8 cellular contexts compared by ENCODE assay signal in genomic region chr16:31472559-31473203, GRCh38. TPM values are rescaled to one million over a fixed set of nuclear protein-coding genes. Genes with fewer than 3 reads are reported as not detected.
DNase-seq lines count a peak whose midpoint lies in the region; TF ChIP-seq lines count a peak whose summit lies in the region.

No MANE protein-coding gene starts in this region.

- no peak overlapping the region for H3K27ac Mint-ChIP-seq in activated CD4-positive, alpha-beta memory T cell treated with anti-CD3 and anti-CD28 coated beads for 36 hours

- H3K27me3 Mint-ChIP-seq in activated CD4-positive, alpha-beta memory T cell treated with anti-CD3 and anti-CD28 coated beads for 36 hours: peaks cover 19% of the 10 kb centered on the region

- TF ChIP-seq EP300 in esophagus muscularis mucosa (IDR thresholded peaks at IDR 0.05): no peak

- peaks cover 11% of the 10 kb centered on the region for H3K4me1 Mint-ChIP-seq in activated CD4-positive, alpha-beta memory T cell treated with anti-CD3 and anti-CD28 coated beads for 36 hours (ENCODE audit: low read depth)

- no peaks in the 10 kb centered on the region for H3K36me3 Mint-ChIP-seq in activated CD4-positive, alpha-beta memory T cell treated with anti-CD3 and anti-CD28 coated beads for 36 hours

- no peaks in the 10 kb centered on the region for H3K36me3 ChIP-seq in A673 (ENCODE audit: insufficient read depth, low read length, poor library complexity, severe bottlenecking)
- peaks cover 44 to 46% (median 45%) of the 10 kb centered on the region in 4 donors for H3K36me3 ChIP-seq in esophagus muscularis mucosa
- H3K36me3 ChIP-seq in muscle layer of colon (ENCODE audit: insufficient read depth, low read length): peaks cover 41% of the 10 kb centered on the region
- H3K36me3 ChIP-seq in uterus: no peaks in the 10 kb centered on the region

- POLR2A ChIA-PET in A673 (lab: Charles Lee; ENCODE audit: low non-redundant PET): no interaction called here
- POLR2A ChIA-PET in activated CD4-positive, alpha-beta memory T cell treated with anti-CD3 and anti-CD28 coated beads for 36 hours (lab: Charles Lee): no interaction called here

- no peaks in the 10 kb centered on the region for H3K9me3 Mint-ChIP-seq in activated CD4-positive, alpha-beta memory T cell treated with anti-CD3 and anti-CD28 coated beads for 36 hours

- H3K27ac ChIP-seq in A673 (ENCODE audit: low read depth, low read length, poor library complexity, severe bottlenecking): no peak overlapping the region
- peak overlapping the region; percentile 99 to 100 (median 99) for H3K27ac ChIP-seq in esophagus muscularis mucosa (replicated peaks in 1 of 4)
- H3K27ac ChIP-seq in muscle layer of colon (ENCODE audit: low read depth, low read length): peak overlapping the region; percentile 86
- peak overlapping the region; percentile 99 to 100 for H3K27ac ChIP-seq in uterus

- H3K4me3 Mint-ChIP-seq in activated CD4-positive, alpha-beta memory T cell treated with anti-CD3 and anti-CD28 coated beads for 36 hours: peak overlapping the region; percentile 41

- DNase-seq in A673 (ENCODE audit: low spot score) (peak; percentile 84), GM12865 (ENCODE audit: low read depth) (no peak), NCI-H2029 (lab: John Stamatoyannopoulos, UW) (peak; percentile 93), esophagus muscularis mucosa (ENCODE audit: extremely low spot score) (peak; percentile 98), uterus (peak; percentile 97), SIG-M5 (lab: John Stamatoyannopoulos, UW) (no peak)
- peak; percentile 67 for DNase-seq in activated CD4-positive, alpha-beta memory T cell treated with anti-CD3 and anti-CD28 coated beads for 36 hours

- peak overlapping the region; percentile 60 for H3K4me3 ChIP-seq in A673 (ENCODE audit: low read depth, low read length, poor library complexity, severe bottlenecking)
- H3K4me3 ChIP-seq in GM12865 (ENCODE audit: low read depth, low read length): no peak overlapping the region
- peak overlapping the region; percentile 85 to 94 (median 89) for H3K4me3 ChIP-seq in esophagus muscularis mucosa
- peak overlapping the region; percentile 78 to 87 for H3K4me3 ChIP-seq in muscle layer of colon (ENCODE audit: low read depth in 1 of 2, low read length in 2 of 2)
- H3K4me3 ChIP-seq in uterus: peak overlapping the region; percentile 83 to 93

- no TSS peak for BruUV-seq in A673 (replicated peaks; lab: Mats Ljungman, UMichigan)

- no peak for TF ChIP-seq POLR2A in esophagus muscularis mucosa (IDR thresholded peaks at IDR 0.05; ENCODE audit: low read depth)
- peak in 1 of 2 donors; percentile 23 for TF ChIP-seq POLR2A in uterus (IDR thresholded peaks at IDR 0.05)

- WGBS in esophagus muscularis mucosa: 24% methylated on average over 18 of the region's 24 CpGs

- intact Hi-C loops in A673 (cut with micrococcal nuclease; ENCODE audit: unreplicated experiment): no loop called here
- intact Hi-C loops in activated CD4-positive, alpha-beta memory T cell treated with anti-CD3 and anti-CD28 coated beads for 36 hours (cut with micrococcal nuclease): no loop called here
- intact Hi-C loops in esophagus muscularis mucosa (cut with DNase I): no loop called here
- intact Hi-C loops in uterus (cut with DNase I; ENCODE audit: low total_unique reads): no loop called here

- peak; percentile 75 for TF ChIP-seq CTCF in A673 (conservative IDR thresholded peaks at IDR 0.05; ENCODE audit: low read depth, low read length)
- peak; percentile 6 for TF ChIP-seq CTCF in GM12865 (IDR thresholded peaks at IDR 0.05; ENCODE audit: insufficient read depth, low read depth, low read length, missing control alignments)
- peak; percentile 87 to 97 (median 93) for TF ChIP-seq CTCF in esophagus muscularis mucosa (IDR thresholded peaks at IDR 0.05)
- TF ChIP-seq CTCF in uterus (IDR thresholded peaks at IDR 0.05): peak; percentile 56 to 91 (median 74)

- H3K4me1 ChIP-seq in A673 (ENCODE audit: insufficient read depth, low read length, poor library complexity, severe bottlenecking): no peaks in the 10 kb centered on the region
- peaks cover 22 to 65% (median 64%) of the 10 kb centered on the region in 4 donors for H3K4me1 ChIP-seq in esophagus muscularis mucosa
- peaks cover 48% of the 10 kb centered on the region for H3K4me1 ChIP-seq in muscle layer of colon (ENCODE audit: insufficient read depth, low read length)
- peaks cover 7 to 18% of the 10 kb centered on the region in 2 donors for H3K4me1 ChIP-seq in uterus

- CTCF ChIA-PET in A673 (lab: Charles Lee): no interaction called here
- CTCF ChIA-PET in activated CD4-positive, alpha-beta memory T cell treated with anti-CD3 and anti-CD28 coated beads for 36 hours (lab: Charles Lee): interaction anchor here (0.6 to 1.0 kb wide), 2 partner anchors 12 to 19 kb away, joined by 3 read pairs; no protein-coding TSS in a partner anchor

- peak overlapping the region; percentile 82 for H3K9ac ChIP-seq in muscle layer of colon (ENCODE audit: low read length)

- H3K27me3 ChIP-seq in A673 (replicated peaks; ENCODE audit: insufficient read depth, low read depth, low read length, poor library complexity) (no peaks in the 10 kb centered on the region), esophagus muscularis mucosa (no peaks in the 10 kb centered on the region), muscle layer of colon (ENCODE audit: control insufficient read depth in 1 of 2, insufficient read depth in 2 of 2, low read length in 2 of 2) (no peaks in the 10 kb centered on the region), uterus (no peaks in the 10 kb centered on the region)

- no peaks in the 10 kb centered on the region for H3K9me3 ChIP-seq in A673 (ENCODE audit: low read depth, low read length, poor library complexity, severe bottlenecking)
- H3K9me3 ChIP-seq in esophagus muscularis mucosa: no peaks in the 10 kb centered on the region
- no peaks in the 10 kb centered on the region for H3K9me3 ChIP-seq in muscle layer of colon (ENCODE audit: low read length)
- H3K9me3 ChIP-seq in uterus: no peaks in the 10 kb centered on the region

RNA-seq across cellular contexts. Expression of gene TGFB1I1, which starts 0.7 kb away (rescaled TPM):
- total RNA-seq in A673 (2021) (3.3 and 3.8 TPM in 2 replicates), esophagus muscularis mucosa (100 to 1,000 TPM; 255 to 471 (median 274) TPM), uterus (100 to 1,000 TPM in 2 of 4 donors, 10 to 100 TPM in 2; 61.1 to 336 (median 107) TPM)
- 1 to 10 TPM in 1 of 2 experiments, under 1 TPM in 1; 0.80 to 1.1 TPM for total RNA-seq in activated CD4-positive, alpha-beta memory T cell treated with anti-CD3 and anti-CD28 coated beads for 36 hours

RNA-seq across cellular contexts. Expression of gene SLC5A2, which starts 10.2 kb away (rescaled TPM):
- total RNA-seq in A673 (2021) (not detected in 2 replicates), esophagus muscularis mucosa (under 1 TPM in 3 of 4 donors, not detected in 1; 0.13 to 0.66 (median 0.34) TPM), uterus (1 to 10 TPM in 1 of 4 donors, under 1 TPM in 1, not detected in 2; 0.83 to 2.4 TPM)
- under 1 TPM in 1 of 2 experiments, not detected in 1; 0.21 TPM for total RNA-seq in activated CD4-positive, alpha-beta memory T cell treated with anti-CD3 and anti-CD28 coated beads for 36 hours

RNA-seq across cellular contexts. Expression of gene ARMC5, which starts 13.4 kb away (rescaled TPM):
- total RNA-seq in A673 (2021) (7.4 and 8.8 TPM in 2 replicates), esophagus muscularis mucosa (10 to 100 TPM in 2 of 4 donors, 1 to 10 TPM in 2; 5.4 to 13.4 (median 9.9) TPM), uterus (10 to 100 TPM in 2 of 4 donors, 1 to 10 TPM in 2; 2.1 to 12.7 (median 8.0) TPM)
- total RNA-seq in activated CD4-positive, alpha-beta memory T cell treated with anti-CD3 and anti-CD28 coated beads for 36 hours: 1 to 10 TPM; 5.5 to 6.4 TPM

RNA-seq across cellular contexts. Expression of gene ZNF843, which starts 30.1 kb away (rescaled TPM):
- 0.32 and 0.81 TPM in 2 replicates for total RNA-seq in A673 (2021)
- total RNA-seq in activated CD4-positive, alpha-beta memory T cell treated with anti-CD3 and anti-CD28 coated beads for 36 hours: under 1 TPM; 0.17 to 0.19 TPM
- total RNA-seq in esophagus muscularis mucosa: 1 to 10 TPM in 2 of 4 donors, under 1 TPM in 2; 0.50 to 1.9 (median 1.3) TPM
- total RNA-seq in uterus: 1 to 10 TPM in 3 of 4 donors, not detected in 1; 1.0 to 3.3 (median 1.5) TPM

RNA-seq across cellular contexts. Expression of gene RUSF1, which starts 35.5 kb away (rescaled TPM):
- total RNA-seq in A673 (2021): 41.9 and 46.3 TPM in 2 replicates
- total RNA-seq in activated CD4-positive, alpha-beta memory T cell treated with anti-CD3 and anti-CD28 coated beads for 36 hours: 10 to 100 TPM; 40.9 to 41.2 TPM
- total RNA-seq in esophagus muscularis mucosa: 10 to 100 TPM; 32.4 to 51.3 (median 43.6) TPM
- total RNA-seq in uterus: 10 to 100 TPM; 19.2 to 93.5 (median 82.9) TPM

Comparison
In these comparisons a context has a peak if more than half of its experiments do, and no peak if none do; other contexts are left out.
1. DNase-seq: peak in A673 (single experiment), NCI-H2029 (single experiment), activated CD4-positive, alpha-beta memory T cell treated with anti-CD3 and anti-CD28 coated beads for 36 hours (single experiment), esophagus muscularis mucosa (single experiment) and uterus (2 of 2); none in GM12865 (single experiment) and SIG-M5 (single experiment).
2. CTCF ChIP-seq: peak in every context shown above with its lines; median percentile 93 in esophagus muscularis mucosa; 75 in A673; 74 in uterus; 6 in GM12865.
3. RNA of gene TGFB1I1, which starts 0.7 kb away (total RNA-seq): 255 to 471 TPM in esophagus muscularis mucosa and 61.1 to 336 TPM in uterus; 3.3 to 3.8 TPM in A673 and 0.80 to 1.1 TPM in activated CD4-positive, alpha-beta memory T cell treated with anti-CD3 and anti-CD28 coated beads for 36 hours; every median in the first group is over 10 times any median in the second.